Comparison of ENCODE assay signal across 8 cellular contexts in the genomic region with DNA sequence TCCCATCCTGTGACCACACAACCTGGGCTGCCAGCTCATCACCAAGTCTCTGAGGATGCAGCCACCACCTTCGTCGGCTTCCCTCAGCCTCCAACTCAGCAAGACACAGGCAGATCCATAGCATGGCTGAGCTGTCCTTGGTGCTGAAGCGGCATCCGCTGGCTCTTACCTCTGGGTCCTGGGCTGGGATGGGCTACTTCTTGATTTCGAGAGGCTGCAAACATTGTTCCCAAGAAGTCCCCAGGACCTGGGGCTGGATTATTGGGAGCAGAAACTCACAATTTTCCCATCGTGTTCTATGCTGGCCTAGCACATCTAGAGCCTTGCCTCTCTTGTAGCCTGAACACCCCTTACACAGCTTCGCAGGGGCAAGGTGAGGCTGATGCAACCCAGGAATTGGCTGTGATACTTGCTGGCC. TPM values are rescaled to one million over a fixed set of nuclear protein-coding genes. Genes with fewer than 3 reads are reported as not detected.
DNase-seq lines count a peak whose midpoint lies in the region; ATAC-seq, FAIRE-seq and TF ChIP-seq lines count a peak whose summit lies in the region.

No MANE protein-coding gene starts in this region.

- H4K20me1 ChIP-seq in K562 (replicated peaks; ENCODE audit: control insufficient read depth, insufficient read depth, low read length): peaks cover 21% of the 10 kb centered on the region

- no peak for TF ChIP-seq EP300 in K562 (IDR thresholded peaks at IDR 0.05; ENCODE audit: low read length)

- DNase-seq in COLO829 (ENCODE audit: low spot score) (peak; percentile 21), LNCaP clone FGC (ENCODE audit: low read depth) (peak; percentile 4), K562 (ENCODE audit: extremely low read depth in 1 of 4, low spot score in 3 of 4) (peak; percentile 61 to 78 (median 72)), medulla oblongata (ENCODE audit: extremely low spot score) (peak; percentile 7), anterior cingulate cortex (lab: John Stamatoyannopoulos, UW) (no peak), esophagus squamous epithelium (lab: John Stamatoyannopoulos, UW) (no peak), putamen (ENCODE audit: low spot score) (no peak)
- DNase-seq in stimulated activated naive CD4-positive, alpha-beta T cell (lab: John Stamatoyannopoulos, UW): no peak

- H3K9me1 ChIP-seq in K562 (ENCODE audit: control insufficient read depth, insufficient read depth, low read length): no peaks in the 10 kb centered on the region

- TF ChIP-seq CTCF in LNCaP clone FGC (IDR thresholded peaks at IDR 0.05; ENCODE audit: control insufficient read depth, extremely low read depth, insufficient read depth) (no peak), K562 (IDR thresholded peaks at IDR 0.05 in 2 of 3, conservative IDR thresholded peaks at IDR 0.05 in 1 of 3; ENCODE audit: insufficient read depth in 2 of 3, low read depth in 1 of 3, low read length in 3 of 3) (no peak), esophagus squamous epithelium (IDR thresholded peaks at IDR 0.05) (no peak)

- no peak for TF ChIP-seq RAD21 in K562 (CRISPR knock-in tag; conservative IDR thresholded peaks at IDR 0.05 in 1 of 2, IDR thresholded peaks at IDR 0.05 in 1 of 2)

- no peaks in the 10 kb centered on the region for H3K9me3 ChIP-seq in K562 (replicated peaks; ENCODE audit: control insufficient read depth, insufficient read depth, low read depth, low read length)
- no peaks in the 10 kb centered on the region for H3K9me3 ChIP-seq in esophagus squamous epithelium

- ATAC-seq in K562: peak; percentile 95

- peak; percentile 93 for FAIRE-seq in K562 (lab: Jason Lieb, UNC)

- WGBS in K562 (ENCODE audit: insufficient coverage, low coverage, missing lambda C conversion rate): 6% methylated on average over 7 of the region's 7 CpGs
- WGBS in esophagus squamous epithelium, 2 donors: 35 to 80% methylated on average over 1 to 4 of the region's 7 CpGs

- no TSS peak for BruUV-seq in K562 (replicated peaks; lab: Mats Ljungman, UMichigan)

- no peaks in the 10 kb centered on the region for H3K36me3 ChIP-seq in K562 (ENCODE audit: control insufficient read depth, insufficient read depth, low read length)
- H3K36me3 ChIP-seq in esophagus squamous epithelium: no peaks in the 10 kb centered on the region

- intact Hi-C loops in K562 (cut with micrococcal nuclease): no loop called here
- intact Hi-C loops in esophagus squamous epithelium (cut with DNase I): no loop called here

- no peak overlapping the region for H3K9ac ChIP-seq in K562 (ENCODE audit: insufficient read depth in 1 of 2, low read depth in 2 of 2, low read length in 2 of 2)

- POLR2A ChIA-PET in K562 (lab: Yijun Ruan, JAX): interaction anchor here (0.5 to 1.3 kb wide), 4 partner anchors 10 to 143 kb away, joined by 3 to 5 read pairs (median 4); no protein-coding TSS in a partner anchor

- CTCF ChIA-PET in K562 (lab: Yijun Ruan, JAX; ENCODE audit: low intra/inter-chr PET ratio): interaction anchor here (0.6 kb wide), 1 partner anchor 159 kb away, joined by 4 read pairs; no protein-coding TSS in a partner anchor

- H3K4me2 ChIP-seq in K562 (ENCODE audit: insufficient read depth, low read length): no peak overlapping the region

- H3K4me3 ChIP-seq in LNCaP clone FGC (ENCODE audit: low read depth, low read length) (no peak overlapping the region), K562 (no peak overlapping the region), esophagus squamous epithelium (no peak overlapping the region)

- H3K27ac ChIP-seq in K562 (ENCODE audit: extremely low read depth, low read depth, low read length) (no peak overlapping the region), esophagus squamous epithelium (no peak overlapping the region)

- no peaks in the 10 kb centered on the region; a peak in 1 of 5 replicates for H3K4me1 ChIP-seq in K562 (replicated peaks in 1 of 2; ENCODE audit: control insufficient read depth in 2 of 2, insufficient read depth in 2 of 2, low read length in 2 of 2)
- H3K4me1 ChIP-seq in esophagus squamous epithelium: no peaks in the 10 kb centered on the region

- no peaks in the 10 kb centered on the region for H3K79me2 ChIP-seq in K562 (ENCODE audit: control insufficient read depth, insufficient read depth, low read length)

- no peak overlapping the region for H2AFZ ChIP-seq in K562 (ENCODE audit: low read depth, low read length)

- H3K27me3 ChIP-seq in K562 (ENCODE audit: control insufficient read depth in 2 of 2, insufficient read depth in 2 of 2, low read length in 2 of 2) (peaks cover 6 to 23% of the 10 kb centered on the region in 2 experiments; a peak in 3 of 5 replicates), esophagus squamous epithelium (peaks cover 0 to 98% (median 0%) of the 10 kb centered on the region in 4 donors)

- TF ChIP-seq POLR2A in K562 (conservative IDR thresholded peaks at IDR 0.05) (no peak), esophagus squamous epithelium (IDR thresholded peaks at IDR 0.05) (no peak)

- in situ Hi-C loops in K562 (cut with MboI): no loop called here

RNA-seq across cellular contexts. Expression of a gene that starts 24.9 kb away (rescaled TPM):
- not detected in 2 replicates for total RNA-seq in K562 (2011; cell fraction: chromatin; rRNA removed; ENCODE audit: low replicate concordance)
- not detected in 2 replicates for total RNA-seq in K562 (2011; cell fraction: nucleolus; rRNA removed)
- not detected in 2 replicates for total RNA-seq in K562 (2011; cell fraction: nucleoplasm; rRNA removed)
- total RNA-seq in K562 (2014; rRNA removed): not detected in 2 replicates
- total RNA-seq in K562 (2014; rRNA removed; fragmentation: Illumina TruSeq; extraction: Trizol): not detected in 2 replicates
- not detected in 2 replicates for total RNA-seq in K562 (2015; rRNA removed; fragmentation: Illumina TruSeq; extraction: Trizol)
- 0.71 and 0.94 TPM in 2 replicates for total RNA-seq in K562 (2021)
- not detected in 2 replicates for polyA plus RNA-seq in K562 (2011; rRNA removed)
- not detected in 2 replicates for polyA plus RNA-seq in K562 (2011; cell fraction: cytosol; rRNA removed)
- polyA plus RNA-seq in K562 (2011; cell fraction: nucleus; rRNA removed): not detected in 2 replicates
- not detected in 2 replicates for polyA plus RNA-seq in K562 (2012)
- not detected in 2 replicates for polyA plus RNA-seq in K562 (2014; fragmentation: Illumina TruSeq; extraction: Trizol)
- not detected for polyA plus RNA-seq in K562 (2014; fragmentation: Nextera tagmentation; extraction: Ambion mirVana)
- polyA plus RNA-seq in K562 (2014; rRNA removed): not detected in 2 replicates
- not detected in 2 replicates for polyA minus RNA-seq in K562 (2011; rRNA and poly(A)+ RNA removed)
- not detected in 2 replicates for polyA minus RNA-seq in K562 (2011; cell fraction: cytosol; rRNA and poly(A)+ RNA removed)
- polyA minus RNA-seq in K562 (2011; cell fraction: nucleus; rRNA and poly(A)+ RNA removed): not detected in 2 replicates
- 100 to 1,000 TPM in 2 of 4 donors, 10 to 100 TPM in 2; 11.7 to 167 (median 68.4) TPM for total RNA-seq in esophagus squamous epithelium

RNA-seq across cellular contexts. Expression of a gene that starts 31.9 kb away (rescaled TPM):
- total RNA-seq in K562 (2011; cell fraction: chromatin; rRNA removed; ENCODE audit: low replicate concordance): not detected in 2 replicates
- total RNA-seq in K562 (2011; cell fraction: nucleolus; rRNA removed): not detected in 2 replicates
- total RNA-seq in K562 (2011; cell fraction: nucleoplasm; rRNA removed): not detected in 2 replicates
- total RNA-seq in K562 (2014; rRNA removed) (not detected in 2 replicates), K562 (2014; rRNA removed; fragmentation: Illumina TruSeq; extraction: Trizol) (not detected in 2 replicates), K562 (2015; rRNA removed; fragmentation: Illumina TruSeq; extraction: Trizol) (not detected in 2 replicates), K562 (2021) (0.47 and 0.69 TPM in 2 replicates), esophagus squamous epithelium (100 to 1,000 TPM in 2 of 4 donors, 10 to 100 TPM in 1, 1 to 10 TPM in 1; 9.7 to 153 (median 74.8) TPM)
- polyA plus RNA-seq in K562 (2011; rRNA removed) (not detected in 2 replicates), K562 (2014; fragmentation: Illumina TruSeq; extraction: Trizol) (not detected in 2 replicates), K562 (2014; fragmentation: Nextera tagmentation; extraction: Ambion mirVana) (not detected), K562 (2014; rRNA removed) (not detected in 2 replicates)
- polyA plus RNA-seq in K562 (2011; cell fraction: cytosol; rRNA removed): not detected in 2 replicates
- not detected in 2 replicates for polyA plus RNA-seq in K562 (2011; cell fraction: nucleus; rRNA removed)
- polyA plus RNA-seq in K562 (2012): not detected in 2 replicates
- polyA minus RNA-seq in K562 (2011; rRNA and poly(A)+ RNA removed): not detected in 2 replicates
- not detected in 2 replicates for polyA minus RNA-seq in K562 (2011; cell fraction: cytosol; rRNA and poly(A)+ RNA removed)
- not detected in 2 replicates for polyA minus RNA-seq in K562 (2011; cell fraction: nucleus; rRNA and poly(A)+ RNA removed)

RNA-seq across cellular contexts. Expression of a gene that starts 41.5 kb away (rescaled TPM):
- total RNA-seq in K562 (2011; cell fraction: chromatin; rRNA removed; ENCODE audit: low replicate concordance): not detected in 2 replicates
- not detected in 2 replicates for total RNA-seq in K562 (2011; cell fraction: nucleolus; rRNA removed)
- total RNA-seq in K562 (2011; cell fraction: nucleoplasm; rRNA removed): not detected in 2 replicates
- total RNA-seq in K562 (2014; rRNA removed) (not detected in 2 replicates), K562 (2014; rRNA removed; fragmentation: Illumina TruSeq; extraction: Trizol) (not detected in 2 replicates), K562 (2015; rRNA removed; fragmentation: Illumina TruSeq; extraction: Trizol) (not detected in 2 replicates), K562 (2021) (0.51 and 0.55 TPM in 2 replicates), esophagus squamous epithelium (100 to 1,000 TPM in 2 of 4 donors, 10 to 100 TPM in 1, 1 to 10 TPM in 1; 7.1 to 240 (median 110) TPM)
- polyA plus RNA-seq in K562 (2011; rRNA removed) (not detected in 2 replicates), K562 (2014; fragmentation: Illumina TruSeq; extraction: Trizol) (not detected in 2 replicates), K562 (2014; fragmentation: Nextera tagmentation; extraction: Ambion mirVana) (not detected), K562 (2014; rRNA removed) (not detected in 2 replicates)
- polyA plus RNA-seq in K562 (2011; cell fraction: cytosol; rRNA removed): not detected in 2 replicates
- not detected in 2 replicates for polyA plus RNA-seq in K562 (2011; cell fraction: nucleus; rRNA removed)
- polyA plus RNA-seq in K562 (2012): not detected in 2 replicates
- polyA minus RNA-seq in K562 (2011; rRNA and poly(A)+ RNA removed): not detected in 2 replicates
- polyA minus RNA-seq in K562 (2011; cell fraction: cytosol; rRNA and poly(A)+ RNA removed): not detected in 2 replicates
- polyA minus RNA-seq in K562 (2011; cell fraction: nucleus; rRNA and poly(A)+ RNA removed): not detected in 2 replicates

RNA-seq across cellular contexts. Expression of a gene that starts 48.2 kb away (rescaled TPM):
- total RNA-seq in K562 (2011; cell fraction: chromatin; rRNA removed; ENCODE audit: low replicate concordance): not detected in 2 replicates
- total RNA-seq in K562 (2011; cell fraction: nucleolus; rRNA removed): not detected in 2 replicates
- not detected in 2 replicates for total RNA-seq in K562 (2011; cell fraction: nucleoplasm; rRNA removed)
- total RNA-seq in K562 (2014; rRNA removed) (not detected in 2 replicates), K562 (2014; rRNA removed; fragmentation: Illumina TruSeq; extraction: Trizol) (not detected in 2 replicates), K562 (2015; rRNA removed; fragmentation: Illumina TruSeq; extraction: Trizol) (not detected in 2 replicates), K562 (2021) (not detected in 2 replicates), esophagus squamous epithelium (under 1 TPM in 2 of 4 donors, not detected in 2; 0.19 to 0.44 TPM)
- polyA plus RNA-seq in K562 (2011; rRNA removed) (not detected in 2 replicates), K562 (2014; fragmentation: Illumina TruSeq; extraction: Trizol) (not detected in 2 replicates), K562 (2014; fragmentation: Nextera tagmentation; extraction: Ambion mirVana) (not detected), K562 (2014; rRNA removed) (not detected in 2 replicates)
- polyA plus RNA-seq in K562 (2011; cell fraction: cytosol; rRNA removed): not detected in 2 replicates
- polyA plus RNA-seq in K562 (2011; cell fraction: nucleus; rRNA removed): not detected in 2 replicates
- polyA plus RNA-seq in K562 (2012): not detected in 2 replicates
- polyA minus RNA-seq in K562 (2011; rRNA and poly(A)+ RNA removed): not detected in 2 replicates
- polyA minus RNA-seq in K562 (2011; cell fraction: cytosol; rRNA and poly(A)+ RNA removed): not detected in 2 replicates
- not detected in 2 replicates for polyA minus RNA-seq in K562 (2011; cell fraction: nucleus; rRNA and poly(A)+ RNA removed)

Comparison
In these comparisons a context has a peak if more than half of its experiments do, and no peak if none do; other contexts are left out.
1. DNase-seq: peak in COLO829 (single experiment), LNCaP clone FGC (single experiment), K562 (4 of 4) and medulla oblongata (single experiment); none in stimulated activated naive CD4-positive, alpha-beta T cell (0 of 6), anterior cingulate cortex (0 of 58), esophagus squamous epithelium (single experiment) and putamen (single experiment).
2. RNA of a gene that starts 24.9 kb away (total RNA-seq): 11.7 to 167 TPM in esophagus squamous epithelium; 0.71 to 0.94 TPM in K562; every median in the first group is over 4 times any median in the second.
3. RNA of a gene that starts 31.9 kb away (total RNA-seq): 9.7 to 153 TPM in esophagus squamous epithelium; 0.47 to 0.69 TPM in K562; every median in the first group is over 4 times any median in the second.
4. RNA of a gene that starts 41.5 kb away (total RNA-seq): 7.1 to 240 TPM in esophagus squamous epithelium; 0.51 to 0.55 TPM in K562; every median in the first group is over 4 times any median in the second.